8 cellular contexts compared by ENCODE assay signal in genomic region chr10:32958992-32959703, GRCh38. TPM values are rescaled to one million over a fixed set of nuclear protein-coding genes. Genes with fewer than 3 reads are reported as not detected.
DNase-seq lines count a peak whose midpoint lies in the region; ATAC-seq and TF ChIP-seq lines count a peak whose summit lies in the region.

No MANE protein-coding gene starts in this region.

- H3K79me2 ChIP-seq in DOHH2 (ENCODE audit: control insufficient read depth, low read length) (peaks cover 70% of the 10 kb centered on the region), Loucy (ENCODE audit: insufficient read depth, low read length) (peaks cover 53% of the 10 kb centered on the region), mammary epithelial cell (ENCODE audit: insufficient read depth, low read length) (peaks cover 66% of the 10 kb centered on the region)

- H4K20me1 ChIP-seq in DOHH2 (ENCODE audit: control insufficient read depth, insufficient read depth, low read depth, low read length) = peaks cover 15% of the 10 kb centered on the region
- H4K20me1 ChIP-seq in Loucy (ENCODE audit: insufficient read depth, low read length, poor library complexity, severe bottlenecking) = peaks cover 34% of the 10 kb centered on the region
- H4K20me1 ChIP-seq in mammary epithelial cell (ENCODE audit: insufficient read depth, low read length) = no peaks in the 10 kb centered on the region

- in situ Hi-C loops in mammary epithelial cell (cut with MboI; ENCODE audit: low sequenced_read_pairs in 2 of 2) = loop anchor here (5.0 to 10.0 kb wide), 2 partner anchors 46 to 48 kb away; no protein-coding TSS in a partner anchor

- H3K4me2 ChIP-seq in DOHH2 (ENCODE audit: low read length) = peak overlapping the region; percentile 95
- peak overlapping the region; percentile 77 for H3K4me2 ChIP-seq in Loucy (ENCODE audit: low read depth, low read length, poor library complexity, severe bottlenecking)
- peak overlapping the region; percentile 90 for H3K4me2 ChIP-seq in mammary epithelial cell (ENCODE audit: insufficient read depth, low read depth, low read length)

- 7% methylated on average over 8 of the region's 8 CpGs for WGBS in mammary epithelial cell (ENCODE audit: low coverage, missing lambda C conversion rate)

- H3K4me3 ChIP-seq in DOHH2 (ENCODE audit: low read length) = peak overlapping the region; percentile 98
- peak overlapping the region; percentile 85 for H3K4me3 ChIP-seq in Loucy (ENCODE audit: low read length, poor library complexity, severe bottlenecking)
- peak overlapping the region; percentile 81 to 91 (median 81) for H3K4me3 ChIP-seq in mammary epithelial cell (replicated peaks in 1 of 3; ENCODE audit: insufficient read depth in 1 of 3, low read depth in 2 of 3, low read length in 3 of 3)
- peak overlapping the region; percentile 84 to 99 for H3K4me3 ChIP-seq in muscle layer of colon (ENCODE audit: low read depth in 1 of 2, low read length in 2 of 2)

- H3K9me2 ChIP-seq in DOHH2 (replicated peaks; ENCODE audit: control insufficient read depth, low read length) (no peaks in the 10 kb centered on the region), Loucy (replicated peaks; ENCODE audit: low read depth, low read length) (no peaks in the 10 kb centered on the region)

- H3K4me1 ChIP-seq in DOHH2 (ENCODE audit: control insufficient read depth, low read length) (peaks cover 74% of the 10 kb centered on the region), Loucy (ENCODE audit: insufficient read depth, low read length, poor library complexity, severe bottlenecking) (peaks cover 56% of the 10 kb centered on the region), mammary epithelial cell (ENCODE audit: insufficient read depth, low read length) (peaks cover 37% of the 10 kb centered on the region), muscle layer of colon (ENCODE audit: insufficient read depth, low read length) (peaks cover 35% of the 10 kb centered on the region)

- peaks cover 26% of the 10 kb centered on the region for H3F3A ChIP-seq in DOHH2 (ENCODE audit: control insufficient read depth, insufficient read depth)
- no peaks in the 10 kb centered on the region for H3F3A ChIP-seq in Loucy (ENCODE audit: low read depth)

- H3K27ac ChIP-seq in DOHH2 (ENCODE audit: low read depth, low read length) (peak overlapping the region; percentile 91), mammary epithelial cell (ENCODE audit: insufficient read depth, low read depth, low read length) (peak overlapping the region; percentile 97), muscle layer of colon (ENCODE audit: low read depth, low read length) (peak overlapping the region; percentile 85)

- H2AFZ ChIP-seq in Loucy (ENCODE audit: low read length) (peak overlapping the region; percentile 91; the same call in 1 of the 2 replicates), mammary epithelial cell (ENCODE audit: low read depth, low read length) (peak overlapping the region; percentile 9)

- TSS peak; percentile 45 for BruUV-seq in mammary epithelial cell (replicated peaks; lab: Mats Ljungman, UMichigan)

- H3K27me3 ChIP-seq in DOHH2 (ENCODE audit: control insufficient read depth, low read length) (no peaks in the 10 kb centered on the region), Loucy (ENCODE audit: insufficient read depth, low read length, poor library complexity, severe bottlenecking) (no peaks in the 10 kb centered on the region), mammary epithelial cell (ENCODE audit: insufficient read depth, low read length) (no peaks in the 10 kb centered on the region), muscle layer of colon (ENCODE audit: control insufficient read depth in 1 of 2, insufficient read depth in 2 of 2, low read length in 2 of 2) (no peaks in the 10 kb centered on the region)

- H3K36me3 ChIP-seq in DOHH2 (ENCODE audit: control insufficient read depth, low read length) (peaks cover 45% of the 10 kb centered on the region), Loucy (ENCODE audit: insufficient read depth, low read length) (no peaks in the 10 kb centered on the region), mammary epithelial cell (ENCODE audit: insufficient read depth, low read length) (peaks cover 4% of the 10 kb centered on the region), muscle layer of colon (ENCODE audit: insufficient read depth, low read length) (no peaks in the 10 kb centered on the region)

- ATAC-seq in GM21447 (IDR thresholded peaks at IDR 0.05; ENCODE audit: unreplicated experiment) = peak; percentile 40
- ATAC-seq in HG03521 (IDR thresholded peaks at IDR 0.05; ENCODE audit: unreplicated experiment) = no peak

- dilution Hi-C loops in mammary epithelial cell (cut with HindIII; ENCODE audit: low sequenced_read_pairs) = loop anchor here (5.0 kb wide), 1 partner anchor 48 kb away; no protein-coding TSS in a partner anchor

- H3K9me3 ChIP-seq in DOHH2 (ENCODE audit: control insufficient read depth, insufficient read depth, low read length) (no peaks in the 10 kb centered on the region), Loucy (ENCODE audit: insufficient read depth, low read depth, low read length) (no peaks in the 10 kb centered on the region), mammary epithelial cell (replicated peaks; ENCODE audit: insufficient read depth, low read length) (no peaks in the 10 kb centered on the region), muscle layer of colon (ENCODE audit: low read length) (no peaks in the 10 kb centered on the region)

- DNase-seq in mammary epithelial cell (peak; percentile 17), NCI-H1105 (lab: John Stamatoyannopoulos, UW) (no peak), amniotic stem cell (lab: John Stamatoyannopoulos, UW) (no peak)

- intact Hi-C loops in mammary epithelial cell (cut with micrococcal nuclease) = loop anchor here (1.0 to 5.0 kb wide), 3 partner anchors 46 to 198 kb away; no protein-coding TSS in a partner anchor

- TF ChIP-seq CTCF in DOHH2 (IDR thresholded peaks at IDR 0.05; ENCODE audit: low read depth, low read length, poor library complexity, severe bottlenecking) (no peak), Loucy (conservative IDR thresholded peaks at IDR 0.05; ENCODE audit: low read length) (no peak), mammary epithelial cell (conservative IDR thresholded peaks at IDR 0.05 in 1 of 2, IDR thresholded peaks at IDR 0.05 in 1 of 2; ENCODE audit: extremely low read depth in 1 of 2, insufficient read depth in 1 of 2, low read depth in 1 of 2, low read length in 2 of 2) (no peak)

- CTCF ChIA-PET in mammary epithelial cell (lab: Charles Lee; ENCODE audit: low non-redundant PET) = no interaction called here

- H3K9ac ChIP-seq in Loucy (ENCODE audit: low read depth, low read length, poor library complexity, severe bottlenecking) (peak overlapping the region; percentile 84), mammary epithelial cell (ENCODE audit: insufficient read depth, low read length) (peak overlapping the region; percentile 98), muscle layer of colon (ENCODE audit: low read length) (peak overlapping the region; percentile 100)

RNA-seq across cellular contexts. Expression of gene ITGB1, which starts 1.1 kb away (rescaled TPM):
- 1,000 to 10,000 TPM; 1,296 to 1,718 TPM for total RNA-seq in mammary epithelial cell
- 671 TPM for polyA plus RNA-seq in mammary epithelial cell
- polyA minus RNA-seq in mammary epithelial cell = 831 TPM
